Comparison of ENCODE assay signal across 1 cellular context in genomic region chr3:38011111-38011510, GRCh38.
TF ChIP-seq lines count a peak whose summit lies in the region.

No MANE protein-coding gene starts in this region.

TF ChIP-seq in K562, 482 proteins besides CTCF, POLR2A, EP300 and RAD21:
- no peak for TF ChIP-seq SLC30A9 (CRISPR knock-in tag; IDR thresholded peaks at IDR 0.05)
- no peak for TF ChIP-seq ZNF253 (CRISPR knock-in tag; conservative IDR thresholded peaks at IDR 0.05)
- TF ChIP-seq SRSF3 (IDR thresholded peaks at IDR 0.05; ENCODE audit: insufficient read depth, low read length) = no peak
- no peak for TF ChIP-seq ZFP1 (CRISPR knock-in tag; IDR thresholded peaks at IDR 0.05)
- no peak for TF ChIP-seq CREB5 (CRISPR knock-in tag; IDR thresholded peaks at IDR 0.05)
- no peak for TF ChIP-seq ZNF146 (CRISPR knock-in tag; IDR thresholded peaks at IDR 0.05; ENCODE audit: unreplicated experiment)
- no peak for TF ChIP-seq ETV1 (tag; conservative IDR thresholded peaks at IDR 0.05; ENCODE audit: low read depth)
- no peak for TF ChIP-seq RHOXF2B (CRISPR knock-in tag; conservative IDR thresholded peaks at IDR 0.05)
- peak; percentile 73 for TF ChIP-seq ZBTB33 (CRISPR knock-in tag; IDR thresholded peaks at IDR 0.05)
- 0 out of 2 replicates have a peak, but pooled peaks have one; percentile 29 for TF ChIP-seq RBFOX2 (IDR thresholded peaks at IDR 0.05; ENCODE audit: low read depth, low read length)
- TF ChIP-seq MLX (CRISPR knock-in tag; conservative IDR thresholded peaks at IDR 0.05) = no peak
- no peak for TF ChIP-seq RREB1 (CRISPR knock-in tag; IDR thresholded peaks at IDR 0.05)
- peak; percentile 67 for TF ChIP-seq POLR2G (IDR thresholded peaks at IDR 0.05; ENCODE audit: low read depth, low read length)
- TF ChIP-seq ARID1B (IDR thresholded peaks at IDR 0.05) = no peak
